In genomic region chr19:55653651-55654322, GRCh38 we compare ENCODE assay signal across 8 cellular contexts. TPM values are rescaled to one million over a fixed set of nuclear protein-coding genes. Genes with fewer than 3 reads are reported as not detected.
A peak's percentile ranks its signal among the peaks of the same experiment; 100 is the strongest.
DNase-seq lines count a peak whose midpoint lies in the region; ATAC-seq and TF ChIP-seq lines count a peak whose summit lies in the region.

No MANE protein-coding gene starts in this region.

- H3K36me3 ChIP-seq in SK-N-SH (replicated peaks in 1 of 2; ENCODE audit: control insufficient read depth in 1 of 2, insufficient read depth in 2 of 2, low read length in 1 of 2): peaks cover 16 to 23% of the 10 kb centered on the region in 2 experiments
- no peaks in the 10 kb centered on the region for H3K36me3 ChIP-seq in osteoblast (ENCODE audit: insufficient read depth, low read length)
- no peaks in the 10 kb centered on the region for H3K36me3 ChIP-seq in thoracic aorta

- 2% methylated on average over 50 of the region's 57 CpGs for WGBS in SK-N-SH (ENCODE audit: low lambda C conversion rate)

- peaks cover 5% of the 10 kb centered on the region for H3F3A ChIP-seq in SK-N-SH (replicated peaks; ENCODE audit: insufficient read depth)

- peak overlapping the region; percentile 99 to 100 for H3K27ac ChIP-seq in SK-N-SH (ENCODE audit: low read depth in 2 of 2, low read length in 1 of 2)
- H3K27ac ChIP-seq in osteoblast (ENCODE audit: low read depth, low read length): peak overlapping the region; percentile 97
- H3K27ac ChIP-seq in thoracic aorta: peak overlapping the region; percentile 91 to 98

- H3K27me3 ChIP-seq in SK-N-SH (ENCODE audit: insufficient read depth) (no peaks in the 10 kb centered on the region), osteoblast (ENCODE audit: insufficient read depth, low read length) (no peaks in the 10 kb centered on the region), thoracic aorta (replicated peaks; ENCODE audit: insufficient read depth) (no peaks in the 10 kb centered on the region)

- H3K4me1 ChIP-seq in SK-N-SH (ENCODE audit: control insufficient read depth in 1 of 2, insufficient read depth in 2 of 2, low read depth in 1 of 2, low read length in 1 of 2) (peaks cover 14 to 33% of the 10 kb centered on the region in 2 experiments; a peak in 3 of 4 replicates), osteoblast (ENCODE audit: insufficient read depth, low read length) (peaks cover 31% of the 10 kb centered on the region), thoracic aorta (ENCODE audit: control insufficient read depth in 1 of 2, low read depth in 2 of 2) (peaks cover 37 to 46% of the 10 kb centered on the region in 2 donors)

- H2AFZ ChIP-seq in SK-N-SH (ENCODE audit: low read depth) (peak overlapping the region; percentile 30; the same call in 1 of the 2 replicates), osteoblast (ENCODE audit: low read length) (peak overlapping the region; percentile 56)

- peak; percentile 61 for TF ChIP-seq RAD21 in SK-N-SH (IDR thresholded peaks at IDR 0.05; ENCODE audit: low read length)

- H3K4me3 ChIP-seq in GM12865 (ENCODE audit: low read depth, low read length) (peak overlapping the region; percentile 82), SK-N-SH (ENCODE audit: low read depth in 2 of 2, low read length in 1 of 2) (peak overlapping the region; percentile 92 to 96), osteoblast (ENCODE audit: insufficient read depth, low read length) (peak overlapping the region; percentile 97), thoracic aorta (peak overlapping the region; percentile 100)

- ATAC-seq in HG02623 (IDR thresholded peaks at IDR 0.05; ENCODE audit: unreplicated experiment): peak; percentile 41
- peak; percentile 60 to 62 for ATAC-seq in activated naive CD4-positive, alpha-beta T cell treated with anti-CD3 and anti-CD28 coated beads, Interleukin-2, amount 50 U/mL, for 72 hours
- ATAC-seq in thoracic aorta (ENCODE audit: insufficient number of reproducible peaks, low FRiP score, low read depth): peak; percentile 69

- H3K36me3 Mint-ChIP-seq in activated naive CD4-positive, alpha-beta T cell treated with anti-CD3 and anti-CD28 coated beads, Interleukin-2, amount 50 U/mL, for 72 hours: peaks cover 25 to 28% of the 10 kb centered on the region in 2 donors

- H3K79me2 ChIP-seq in SK-N-SH (ENCODE audit: insufficient read depth) (peaks cover 38% of the 10 kb centered on the region), osteoblast (ENCODE audit: insufficient read depth, low read length) (peaks cover 38% of the 10 kb centered on the region)

- no peaks in the 10 kb centered on the region for H3K9me3 Mint-ChIP-seq in activated naive CD4-positive, alpha-beta T cell treated with anti-CD3 and anti-CD28 coated beads, Interleukin-2, amount 50 U/mL, for 72 hours

- no peak for TF ChIP-seq EP300 in SK-N-SH (IDR thresholded peaks at IDR 0.05; ENCODE audit: borderline replicate concordance in 1 of 2, low read depth in 1 of 2, low read length in 1 of 2)

- peak; percentile 100 for TF ChIP-seq CTCF in GM12865 (IDR thresholded peaks at IDR 0.05; ENCODE audit: insufficient read depth, low read depth, low read length, missing control alignments)
- peak; percentile 99 for TF ChIP-seq CTCF in SK-N-SH (IDR thresholded peaks at IDR 0.05)
- TF ChIP-seq CTCF in osteoblast (IDR thresholded peaks at IDR 0.05; ENCODE audit: extremely low read depth, low read depth, low read length): peak; percentile 100
- peak; percentile 94 for TF ChIP-seq CTCF in thoracic aorta (IDR thresholded peaks at IDR 0.05)

- H3K9me2 ChIP-seq in SK-N-SH: no peaks in the 10 kb centered on the region

- POLR2A ChIA-PET in SK-N-SH (lab: Yijun Ruan, JAX): interaction anchor here (0.7 to 1.5 kb wide), 8 partner anchors 11 to 315 kb away, joined by 3 to 5 read pairs (median 4); partner anchors contain the start of genes KMT5C, ZNF524, ZNF581 and ZNF628

- H4K20me1 ChIP-seq in SK-N-SH (ENCODE audit: insufficient read depth) (peaks cover 34% of the 10 kb centered on the region), osteoblast (ENCODE audit: insufficient read depth, low read length) (peaks cover 36% of the 10 kb centered on the region)

- DNase-seq in GM12865 (ENCODE audit: low read depth) (peak; percentile 99), NCI-H1092 (lab: John Stamatoyannopoulos, UW) (peak; percentile 97), SK-N-SH (peak; percentile 92), glomerular visceral epithelial cell (ENCODE audit: extremely low spot score) (peak; percentile 100), osteoblast (ENCODE audit: insufficient read length, low spot score, missing footprints) (peak; percentile 100), thoracic aorta (ENCODE audit: low spot score) (peak; percentile 91)
- DNase-seq in activated naive CD4-positive, alpha-beta T cell treated with anti-CD3 and anti-CD28 coated beads, Interleukin-2, amount 50 U/mL, for 72 hours (ENCODE audit: low spot score in 2 of 2): peak; percentile 95 to 99

- peak overlapping the region; percentile 99 for H3K9ac ChIP-seq in SK-N-SH

- CTCF ChIA-PET in SK-N-SH (lab: Yijun Ruan, JAX): interaction anchor here (0.6 to 3.9 kb wide), 24 partner anchors 9 to 270 kb away, joined by 3 to 36 read pairs (median 4); partner anchors contain the start of genes TMEM238, ZNF579, ZNF581 and ZNF784

- H3K9me3 ChIP-seq in SK-N-SH (no peaks in the 10 kb centered on the region), osteoblast (ENCODE audit: low read depth, low read length) (no peaks in the 10 kb centered on the region), thoracic aorta (no peaks in the 10 kb centered on the region)

- H3K4me2 ChIP-seq in SK-N-SH (peak overlapping the region; percentile 84), osteoblast (ENCODE audit: insufficient read depth, low read length) (peak overlapping the region; percentile 90)

- peak overlapping the region; percentile 99 to 100 for H3K27ac Mint-ChIP-seq in activated naive CD4-positive, alpha-beta T cell treated with anti-CD3 and anti-CD28 coated beads, Interleukin-2, amount 50 U/mL, for 72 hours

TF ChIP-seq in SK-N-SH, 30 proteins besides CTCF, POLR2A, EP300 and RAD21 (continues in another document):
- no peak for TF ChIP-seq MEF2A (IDR thresholded peaks at IDR 0.05; ENCODE audit: borderline replicate concordance, low read depth)
- TF ChIP-seq FOSL2 (IDR thresholded peaks at IDR 0.05; ENCODE audit: borderline replicate concordance, low read depth): no peak
- TF ChIP-seq RFX5 (IDR thresholded peaks at IDR 0.05; ENCODE audit: low read length): peak; percentile 67
- peak; percentile 79 for TF ChIP-seq POLR2AphosphoS5 (IDR thresholded peaks at IDR 0.05; ENCODE audit: low read depth, low read length)
- no peak for TF ChIP-seq USF1 (IDR thresholded peaks at IDR 0.05; ENCODE audit: borderline replicate concordance, low read depth)
- peak; percentile 99 for TF ChIP-seq ELF1 (IDR thresholded peaks at IDR 0.05)

RNA-seq across cellular contexts. Expression of gene U2AF2, which starts 1.0 kb away (rescaled TPM):
- 217 and 321 TPM in 2 replicates for polyA plus RNA-seq in SK-N-SH (2012; rRNA removed)
- 124 and 156 TPM in 2 replicates for polyA plus RNA-seq in SK-N-SH (2012; cell fraction: cytosol; rRNA removed)
- 370 and 570 TPM in 2 replicates for polyA plus RNA-seq in SK-N-SH (2012; cell fraction: nucleus; rRNA removed)
- total RNA-seq in activated naive CD4-positive, alpha-beta T cell treated with anti-CD3 and anti-CD28 coated beads, Interleukin-2, amount 50 U/mL, for 72 hours: 100 to 1,000 TPM; 270 to 312 TPM
- total RNA-seq in osteoblast (64.5 and 70.2 TPM in 2 replicates), thoracic aorta (100 to 1,000 TPM in 1 of 2 donors, 10 to 100 TPM in 1; 77.3 to 106 TPM)

RNA-seq across cellular contexts. Expression of gene CCDC106, which starts 5.8 kb away (rescaled TPM):
- 20.1 and 27.1 TPM in 2 replicates for polyA plus RNA-seq in SK-N-SH (2012; rRNA removed)
- polyA plus RNA-seq in SK-N-SH (2012; cell fraction: cytosol; rRNA removed): 16.0 and 19.9 TPM in 2 replicates
- polyA plus RNA-seq in SK-N-SH (2012; cell fraction: nucleus; rRNA removed): 37.5 and 65.8 TPM in 2 replicates
- total RNA-seq in activated naive CD4-positive, alpha-beta T cell treated with anti-CD3 and anti-CD28 coated beads, Interleukin-2, amount 50 U/mL, for 72 hours: 10 to 100 TPM in 1 of 2 donors, 1 to 10 TPM in 1; 2.9 to 13.6 TPM
- 10.5 and 13.3 TPM in 2 replicates for total RNA-seq in osteoblast
- total RNA-seq in thoracic aorta: 10 to 100 TPM; 10.5 to 14.8 TPM

RNA-seq across cellular contexts. Expression of gene ZNF581, which starts 10.3 kb away (rescaled TPM):
- polyA plus RNA-seq in SK-N-SH (2012; rRNA removed): 24.2 and 24.7 TPM in 2 replicates
- polyA plus RNA-seq in SK-N-SH (2012; cell fraction: cytosol; rRNA removed): 14.5 and 20.7 TPM in 2 replicates
- polyA plus RNA-seq in SK-N-SH (2012; cell fraction: nucleus; rRNA removed): 27.5 and 35.6 TPM in 2 replicates
- total RNA-seq in activated naive CD4-positive, alpha-beta T cell treated with anti-CD3 and anti-CD28 coated beads, Interleukin-2, amount 50 U/mL, for 72 hours: 10 to 100 TPM; 39.9 to 40.0 TPM
- 25.7 and 28.6 TPM in 2 replicates for total RNA-seq in osteoblast
- 10 to 100 TPM in 1 of 2 donors, 1 to 10 TPM in 1; 6.7 to 23.8 TPM for total RNA-seq in thoracic aorta

RNA-seq across cellular contexts. Expression of gene ZNF580, which starts 13.0 kb away (rescaled TPM):
- 14.0 and 21.9 TPM in 2 replicates for polyA plus RNA-seq in SK-N-SH (2012; rRNA removed)
- polyA plus RNA-seq in SK-N-SH (2012; cell fraction: cytosol; rRNA removed): 16.3 and 18.1 TPM in 2 replicates
- polyA plus RNA-seq in SK-N-SH (2012; cell fraction: nucleus; rRNA removed): 76.2 and 102 TPM in 2 replicates
- 10 to 100 TPM; 18.2 to 33.9 TPM for total RNA-seq in activated naive CD4-positive, alpha-beta T cell treated with anti-CD3 and anti-CD28 coated beads, Interleukin-2, amount 50 U/mL, for 72 hours
- 6.5 and 8.3 TPM in 2 replicates for total RNA-seq in osteoblast
- 10 to 100 TPM; 46.0 to 65.5 TPM for total RNA-seq in thoracic aorta

RNA-seq across cellular contexts. Expression of gene EPN1, which starts 21.2 kb away (rescaled TPM):
- 72.0 and 134 TPM in 2 replicates for polyA plus RNA-seq in SK-N-SH (2012; rRNA removed)
- polyA plus RNA-seq in SK-N-SH (2012; cell fraction: cytosol; rRNA removed): 63.8 and 104 TPM in 2 replicates
- polyA plus RNA-seq in SK-N-SH (2012; cell fraction: nucleus; rRNA removed): 83.4 and 133 TPM in 2 replicates
- 10 to 100 TPM; 23.1 to 46.4 TPM for total RNA-seq in activated naive CD4-positive, alpha-beta T cell treated with anti-CD3 and anti-CD28 coated beads, Interleukin-2, amount 50 U/mL, for 72 hours
- total RNA-seq in osteoblast (25.0 and 31.5 TPM in 2 replicates), thoracic aorta (10 to 100 TPM; 91.3 to 93.5 TPM)

Comparison
In these comparisons a context has a peak if more than half of its experiments do, and no peak if none do; other contexts are left out.
1. Peak in every context shown above with its lines: DNase-seq, ATAC-seq, H3K4me3 ChIP-seq and H3K27ac ChIP-seq.